ENCODE assay signal across 18 cellular contexts in the genomic region with DNA sequence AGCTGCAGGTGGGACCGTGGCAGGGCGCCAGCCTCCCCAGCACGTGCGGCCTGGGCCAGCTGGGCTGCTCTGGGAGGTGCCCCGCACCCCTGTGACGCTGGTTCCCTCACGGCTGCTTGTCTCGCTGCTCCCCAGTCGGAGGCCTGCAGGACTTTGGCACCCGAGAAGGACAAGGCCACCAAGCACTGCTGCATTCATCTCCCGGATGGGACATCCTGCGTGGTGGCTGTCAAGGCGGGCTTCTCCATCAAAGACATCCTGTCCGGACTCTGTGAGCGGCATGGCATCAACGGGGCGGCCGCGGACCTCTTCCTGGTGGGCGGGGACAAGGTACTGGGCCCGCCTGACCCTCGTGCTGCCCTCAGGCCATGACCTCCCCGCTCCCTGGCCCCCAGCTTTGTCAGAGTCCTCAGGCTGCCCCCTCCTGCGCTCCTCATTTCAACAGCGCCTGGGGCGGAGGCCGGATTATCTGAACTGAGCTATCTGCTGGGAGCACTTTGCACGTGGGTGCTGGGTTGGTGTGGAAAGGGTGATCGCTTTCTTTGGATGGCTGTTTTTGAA. TPM values are rescaled to one million over a fixed set of nuclear protein-coding genes. Genes with fewer than 3 reads are reported as not detected.
DNase-seq lines count a peak whose midpoint lies in the region; ATAC-seq, FAIRE-seq and TF ChIP-seq lines count a peak whose summit lies in the region.
"Had no signal": no experiment of that assay in that cellular context is flagged by ENCODE, and none has a peak within 500 bp of the region (broad histone marks: within the 10 kb centered on the region; RNA-seq: fewer than 3 reads in every experiment).

No MANE protein-coding gene starts in this region.

- no peak for TF ChIP-seq RAD21 in H1 (IDR thresholded peaks at IDR 0.05 in 1 of 2, conservative IDR thresholded peaks at IDR 0.05 in 1 of 2; ENCODE audit: low read depth in 2 of 2, low read length in 2 of 2)

- H3K4me1 Mint-ChIP-seq in CD14-positive monocyte, result peaks cover 2% of the 10 kb centered on the region
- H3K4me1 Mint-ChIP-seq: CD4-positive, CD25-positive, alpha-beta regulatory T cell had no signal

- no peak overlapping the region for H3K23ac ChIP-seq in H1 (ENCODE audit: insufficient read length)

- H2BK12ac ChIP-seq in H1 (ENCODE audit: low read depth, low read length), result no peak overlapping the region

- no peak overlapping the region for H3K4me2 ChIP-seq in H1 (ENCODE audit: insufficient read depth in 1 of 2, low read depth in 2 of 2, low read length in 2 of 2)
- H3K4me2 ChIP-seq: BLaER1 had no signal

- no peaks in the 10 kb centered on the region for H3K9me3 ChIP-seq in H1 (ENCODE audit: insufficient read depth in 2 of 2, low read depth in 1 of 2, low read length in 1 of 2)
- no peaks in the 10 kb centered on the region for H3K9me3 ChIP-seq in lower lobe of right lung
- H3K9me3 ChIP-seq: BLaER1 had no signal

- CTCF ChIA-PET in H1 (lab: Charles Lee; ENCODE audit: partially characterized antibody), result interaction anchor here (1.1 to 6.6 kb wide), 5 partner anchors 12 to 67 kb away, joined by 3 to 32 read pairs (median 4); no protein-coding TSS in a partner anchor

- H3K18ac ChIP-seq in H1 (ENCODE audit: extremely low read depth, low read length), result no peak overlapping the region

- H4K91ac ChIP-seq in H1 (replicated peaks; ENCODE audit: insufficient read length, low read length), result no peak overlapping the region

- H3K36me3 ChIP-seq in H1 (ENCODE audit: control insufficient read depth in 2 of 4, insufficient read depth in 4 of 4, low read length in 3 of 4) (no peaks in the 10 kb centered on the region), lower lobe of right lung (peaks cover 77% of the 10 kb centered on the region)

- H4K8ac ChIP-seq in H1 (ENCODE audit: extremely low read depth, insufficient read depth, low read length), result no peak overlapping the region

- H3K27me3 ChIP-seq in H1 (replicated peaks in 1 of 4; ENCODE audit: control insufficient read depth in 3 of 4, extremely low read depth in 1 of 4, insufficient read depth in 3 of 4, low read length in 3 of 4) (no peaks in the 10 kb centered on the region; a peak in 1 of 7 replicates), lower lobe of right lung (ENCODE audit: low read depth) (no peaks in the 10 kb centered on the region)
- H3K27me3 ChIP-seq: BLaER1 had no signal

- H3K27ac Mint-ChIP-seq in CD14-positive monocyte, result no peak overlapping the region

- H2AK5ac ChIP-seq in H1 (ENCODE audit: low read depth, low read length), result 0 out of 2 replicates have a peak overlapping the region, but pooled peaks have one; percentile 13

- H3K9me3 Mint-ChIP-seq in CD14-positive monocyte, result peaks cover 0 to 1% (median 0%) of the 10 kb centered on the region in 7 donors
- H3K9me3 Mint-ChIP-seq: CD4-positive, CD25-positive, alpha-beta regulatory T cell had no signal

- intact Hi-C loops in Right ventricle myocardium inferior (cut with DNase I) (no loop called here), cardiac septum (cut with DNase I) (no loop called here), CD14-positive monocyte (cut with micrococcal nuclease) (no loop called here), lower lobe of right lung (cut with DNase I) (no loop called here)

- no peak for TF ChIP-seq EP300 in H1 (IDR thresholded peaks at IDR 0.05; ENCODE audit: borderline replicate concordance in 1 of 2, low read depth in 2 of 2, low read length in 2 of 2)

- H3K4me1 ChIP-seq in H1 (replicated peaks in 1 of 4; ENCODE audit: control insufficient read depth in 3 of 4, insufficient read depth in 4 of 4, low read length in 3 of 4), result no peaks in the 10 kb centered on the region; a peak in 2 of 7 replicates
- no peaks in the 10 kb centered on the region for H3K4me1 ChIP-seq in lower lobe of right lung

- no peak overlapping the region for H2BK5ac ChIP-seq in H1 (ENCODE audit: low read depth, low read length)

- no peak overlapping the region for H2BK20ac ChIP-seq in H1 (ENCODE audit: low read length)

- H3K79me2 ChIP-seq in H1 (ENCODE audit: control insufficient read depth in 1 of 2, insufficient read depth in 2 of 2, low read length in 2 of 2), result no peaks in the 10 kb centered on the region

- H3K27me3 Mint-ChIP-seq in CD14-positive monocyte (ENCODE audit: low read depth in 3 of 3), result peaks cover 0 to 4% (median 0%) of the 10 kb centered on the region in 3 donors
- H3K27me3 Mint-ChIP-seq: CD4-positive, CD25-positive, alpha-beta regulatory T cell had no signal

- no peak overlapping the region for H2BK120ac ChIP-seq in H1 (replicated peaks; ENCODE audit: low read depth, low read length)

- 96% methylated on average over 25 of the region's 29 CpGs; no CpG with 5 or more reads in 1 of the 2 experiments for WGBS in H1 (ENCODE audit: extremely low coverage in 1 of 2, insufficient coverage in 1 of 2, insufficient read length in 1 of 2, insufficient replicate concordance in 2 of 2, low coverage in 1 of 2, low lambda C conversion rate in 2 of 2, missing lambda C conversion rate in 1 of 2), 2 experiments

- no peak for TF ChIP-seq CTCF in CD14-positive monocyte (IDR thresholded peaks at IDR 0.05)
- no peak for TF ChIP-seq CTCF in H1 (IDR thresholded peaks at IDR 0.05; ENCODE audit: control extremely low read depth in 1 of 3, insufficient read depth in 1 of 3, low read depth in 1 of 3, low read length in 3 of 3)
- no peak for TF ChIP-seq CTCF in lower lobe of right lung (IDR thresholded peaks at IDR 0.05)

- no peaks in the 10 kb centered on the region for H3K79me1 ChIP-seq in H1 (ENCODE audit: low read depth, low read length)

- H3K4ac ChIP-seq in H1 (replicated peaks; ENCODE audit: insufficient read length, low read depth, low read length), result no peak overlapping the region

- no peak overlapping the region for H3K4me3 Mint-ChIP-seq in CD14-positive monocyte
- H3K4me3 Mint-ChIP-seq: CD4-positive, CD25-positive, alpha-beta regulatory T cell had no signal

- no peak for TF ChIP-seq POLR2A in H1 (IDR thresholded peaks at IDR 0.05; ENCODE audit: control extremely low read depth in 1 of 2, low read depth in 2 of 2, low read length in 2 of 2)

- H3K23me2 ChIP-seq in H1 (ENCODE audit: low read depth, low read length), result no peaks in the 10 kb centered on the region

- H3K4me3 ChIP-seq in H1 (ENCODE audit: extremely low read depth in 1 of 4, insufficient read depth in 2 of 4, low read depth in 3 of 4, low read length in 4 of 4), result no peak overlapping the region
- H3K4me3 ChIP-seq in lower lobe of right lung, result no peak overlapping the region
- H3K4me3 ChIP-seq: BLaER1, GM23248 had no signal

- no peak for FAIRE-seq in H1 (lab: Jason Lieb, UNC)
- FAIRE-seq: G401.6, GM12891 had no signal

- ATAC-seq in Right ventricle myocardium inferior, result no peak
- ATAC-seq in lower lobe of right lung, result no peak
- no peak for ATAC-seq in activated CD4-positive, CD25-positive, alpha-beta regulatory T cell treated with anti-CD3 and anti-CD28 coated beads, Interleukin-2, amount 50 U/mL, for 24 hours

- no peak overlapping the region for H4K5ac ChIP-seq in H1 (ENCODE audit: insufficient read length, low read depth, low read length)

- H3K27ac ChIP-seq in H1 (ENCODE audit: low read depth, low read length) (no peak overlapping the region; the same call in 1 of the 2 replicates), lower lobe of right lung (no peak overlapping the region)
- H3K27ac ChIP-seq: 22Rv1, BLaER1, GM23248 had no signal

- H3K56ac ChIP-seq in H1 (replicated peaks; ENCODE audit: insufficient read length, low read depth, low read length), result no peak overlapping the region

- H3K14ac ChIP-seq in H1 (ENCODE audit: insufficient read length), result no peak overlapping the region

- H3K9ac ChIP-seq in H1 (replicated peaks in 1 of 4; ENCODE audit: extremely low read depth in 1 of 4, low read depth in 3 of 4, low read length in 3 of 4), result no peak overlapping the region
- H3K9ac ChIP-seq: BLaER1, GM23248 had no signal

- DNase-seq in Right ventricle myocardium inferior (ENCODE audit: missing footprints) (peak; percentile 23), cardiac septum (ENCODE audit: low spot score) (no peak), CD14-positive monocyte (ENCODE audit: low spot score) (peak; percentile 34), H1 (ENCODE audit: low read depth in 1 of 2, low spot score in 2 of 2) (no peak), lower lobe of right lung (peak; percentile 39), DMS53 treated with DMSO at 0.1 percent for 48 hours (lab: John Stamatoyannopoulos, UW; ENCODE audit: unreplicated experiment) (no peak), NCI-H1105 (lab: John Stamatoyannopoulos, UW) (no peak)
- DNase-seq: CD4-positive, CD25-positive, alpha-beta regulatory T cell; DMS79 treated with DMSO at 0.1 percent for 48 hours; EL; GM23248 had no signal

- no peak overlapping the region for H2AFZ ChIP-seq in H1 (ENCODE audit: low read length)
- H2AFZ ChIP-seq: GM23248 had no signal

- H3K36me3 Mint-ChIP-seq in CD14-positive monocyte, result peaks cover 21% of the 10 kb centered on the region in 2 donors

- no peak overlapping the region for H2BK15ac ChIP-seq in H1 (ENCODE audit: low read length)

- H4K20me1 ChIP-seq in H1 (replicated peaks in 1 of 2; ENCODE audit: control insufficient read depth in 1 of 2, insufficient read depth in 2 of 2, low read length in 2 of 2), result peaks cover 1 to 4% of the 10 kb centered on the region in 2 experiments

- POLR2A ChIA-PET in H1 (lab: Charles Lee; ENCODE audit: partially characterized antibody), result interaction anchor here (0.8 to 1.7 kb wide), 2 partner anchors 13 to 60 kb away, joined by 3 to 5 read pairs; no protein-coding TSS in a partner anchor

RNA-seq across cellular contexts. Expression of a gene that starts 19.4 kb away (rescaled TPM):
- total RNA-seq in Right ventricle myocardium inferior, result 1.5 TPM
- total RNA-seq in cardiac septum, result 0.38 TPM
- not detected for polyA plus RNA-seq in CD14-positive monocyte
- 0.15 TPM in 1 of 2 replicates, not detected in the other for total RNA-seq in H1 (2021; fragmentation: NEBNext Ultra II Directional; extraction: Animal tissue kit (Norgen Biotek cat#: 25700))
- 0.14 and 0.35 TPM in 2 replicates for polyA plus RNA-seq in H1 (2011; rRNA removed)
- 0.34 TPM for polyA plus RNA-seq in H1 (2011; cell fraction: cytosol; rRNA removed)
- 2.4 TPM for polyA plus RNA-seq in H1 (2011; cell fraction: nucleus; rRNA removed)
- polyA plus RNA-seq in H1 (2012, experiment 1 of 2), result 0.60 TPM in 1 of 4 replicates, not detected in the others
- not detected for polyA plus RNA-seq in H1 (2012, experiment 2 of 2)
- 0.10 TPM for polyA plus RNA-seq in H1 (2013, experiment 1 of 2)
- polyA plus RNA-seq in H1 (2013, experiment 2 of 2), result 0.07 TPM
- polyA minus RNA-seq in H1 (2011; rRNA and poly(A)+ RNA removed), result not detected in 2 replicates
- polyA minus RNA-seq in H1 (2011; cell fraction: cytosol; rRNA and poly(A)+ RNA removed), result not detected
- not detected for polyA minus RNA-seq in H1 (2011; cell fraction: nucleus; rRNA and poly(A)+ RNA removed)
- 1.0 TPM for total RNA-seq in lower lobe of right lung
- total RNA-seq: CD4-positive, CD25-positive, alpha-beta regulatory T cell; GM23248; HT-29 had no signal
- polyA plus RNA-seq: GM23248 had no signal

RNA-seq across cellular contexts. Expression of a gene that starts 40.8 kb away (rescaled TPM):
- total RNA-seq in Right ventricle myocardium inferior, result 35.5 TPM
- total RNA-seq in cardiac septum, result 62.7 TPM
- polyA plus RNA-seq in CD14-positive monocyte, result not detected
- total RNA-seq in H1 (2021; fragmentation: NEBNext Ultra II Directional; extraction: Animal tissue kit (Norgen Biotek cat#: 25700)), result not detected in 2 replicates
- polyA plus RNA-seq in H1 (2011; rRNA removed), result 0.32 and 0.36 TPM in 2 replicates
- 0.19 TPM for polyA plus RNA-seq in H1 (2011; cell fraction: cytosol; rRNA removed)
- polyA plus RNA-seq in H1 (2011; cell fraction: nucleus; rRNA removed), result 0.27 TPM
- polyA plus RNA-seq in H1 (2012, experiment 1 of 2), result 0.09 to 0.32 TPM (median 0.25 TPM) in 3 of 4 replicates, not detected in the other
- 0.09 TPM for polyA plus RNA-seq in H1 (2012, experiment 2 of 2)
- 0.14 TPM for polyA plus RNA-seq in H1 (2013, experiment 1 of 2)
- 0.13 TPM for polyA plus RNA-seq in H1 (2013, experiment 2 of 2)
- not detected in 2 replicates for polyA minus RNA-seq in H1 (2011; rRNA and poly(A)+ RNA removed)
- polyA minus RNA-seq in H1 (2011; cell fraction: cytosol; rRNA and poly(A)+ RNA removed), result not detected
- not detected for polyA minus RNA-seq in H1 (2011; cell fraction: nucleus; rRNA and poly(A)+ RNA removed)
- 4.0 TPM for total RNA-seq in lower lobe of right lung
- total RNA-seq: A673; CD4-positive, CD25-positive, alpha-beta regulatory T cell; GM23248 had no signal
- polyA plus RNA-seq: GM23248 had no signal

Comparison
In these comparisons a context has a peak if more than half of its experiments do, and no peak if none do; other contexts are left out.
1. DNase-seq: peak in Right ventricle myocardium inferior (single experiment), CD14-positive monocyte (single experiment) and lower lobe of right lung (single experiment); none in cardiac septum (single experiment), H1 (0 of 2), DMS53 treated with DMSO at 0.1 percent for 48 hours (single experiment) and NCI-H1105 (single experiment).